In genomic region chr5:112668016-112668415, GRCh38 we compare ENCODE assay signal across 15 cellular contexts.
DNase-seq lines count a peak whose midpoint lies in the region; ATAC-seq, FAIRE-seq and TF ChIP-seq lines count a peak whose summit lies in the region.
"Had no signal": no experiment of that assay in that cellular context is flagged by ENCODE, and none has a peak within 500 bp of the region (broad histone marks: within the 10 kb centered on the region; RNA-seq: fewer than 3 reads in every experiment).

No MANE protein-coding gene starts in this region.

- WGBS in aorta, 2 donors = 95 to 97% methylated on average over 4 of the region's 4 CpGs

- DNase-seq in A172 (ENCODE audit: low spot score) = peak; percentile 16
- no peak for DNase-seq in GM18507 (ENCODE audit: extremely low spot score, insufficient read length, low read depth)
- DNase-seq in NCI-H460 (ENCODE audit: extremely low read depth, low read depth) = peak; percentile 30
- peak; percentile 54 for DNase-seq in epithelial cell of esophagus (ENCODE audit: low read depth)
- DNase-seq in HAP-1 (ENCODE audit: low spot score in 2 of 2) = no peak
- DNase-seq in NCI-H526 treated with DMSO at 0.1 percent for 48 hours (lab: John Stamatoyannopoulos, UW) = no peak
- no peak for DNase-seq in aorta
- DNase-seq in central memory CD4-positive, alpha-beta T cell = no peak
- DNase-seq: AML-193, DMS 273 treated with DMSO at 0.1 percent for 48 hours, KG1, MM.1S, NCI-H1092 treated with DMSO at 0.1 percent for 48 hours, NCI-H1694, NCI-H345 had no signal

- H3K36me3 ChIP-seq in HAP-1 (replicated peaks) (no peaks in the 10 kb centered on the region), aorta (ENCODE audit: control insufficient read depth in 1 of 2, insufficient read depth in 2 of 2, low read length in 1 of 2) (no peaks in the 10 kb centered on the region)

- TF ChIP-seq CTCF in epithelial cell of esophagus (IDR thresholded peaks at IDR 0.05; ENCODE audit: insufficient read depth, low read depth, low read length, missing control alignments) = no peak

- H3K27ac ChIP-seq in aorta (ENCODE audit: low read depth in 1 of 2, low read length in 2 of 2) = no peak overlapping the region

- H3K27me3 ChIP-seq in HAP-1 (ENCODE audit: low read depth) = peaks cover 2% of the 10 kb centered on the region; the same call in 1 of the 2 replicates
- no peaks in the 10 kb centered on the region for H3K27me3 ChIP-seq in aorta (ENCODE audit: control insufficient read depth in 1 of 2, insufficient read depth in 2 of 2, low read length in 1 of 2)

- peak; percentile 53 for FAIRE-seq in GM18507 (lab: Jason Lieb, UNC)

- intact Hi-C loops in aorta (cut with DNase I) = no loop called here

- ATAC-seq in aorta (ENCODE audit: low FRiP score) = no peak

- H3K9me3 ChIP-seq in HAP-1 (no peaks in the 10 kb centered on the region), aorta (ENCODE audit: control insufficient read depth, low read length) (no peaks in the 10 kb centered on the region)

- H3K4me1 ChIP-seq in HAP-1 = no peaks in the 10 kb centered on the region
- no peaks in the 10 kb centered on the region for H3K4me1 ChIP-seq in aorta (ENCODE audit: control insufficient read depth in 1 of 2, insufficient read depth in 2 of 2, low read length in 2 of 2)

- H3K4me3 ChIP-seq in epithelial cell of esophagus (ENCODE audit: low read length) = no peak overlapping the region
- no peak overlapping the region for H3K4me3 ChIP-seq in HAP-1
- no peak overlapping the region for H3K4me3 ChIP-seq in aorta (ENCODE audit: low read length in 2 of 2)

- in situ Hi-C loops in HAP-1 (cut with MboI; ENCODE audit: low sequenced_read_pairs) = no loop called here

Comparison
In these comparisons a context has a peak if more than half of its experiments do, and no peak if none do; other contexts are left out.
1. DNase-seq: peak in A172 (single experiment), NCI-H460 (single experiment) and epithelial cell of esophagus (single experiment); none in GM18507 (single experiment), HAP-1 (0 of 2), NCI-H526 treated with DMSO at 0.1 percent for 48 hours (single experiment), aorta (0 of 2) and central memory CD4-positive, alpha-beta T cell (single experiment).